Comparison of ENCODE assay signal across 12 cellular contexts in genomic region chr11:70078796-70079616, GRCh38. TPM values are rescaled to one million over a fixed set of nuclear protein-coding genes. Genes with fewer than 3 reads are reported as not detected.
DNase-seq lines count a peak whose midpoint lies in the region; ATAC-seq and TF ChIP-seq lines count a peak whose summit lies in the region.
"Had no signal": no experiment of that assay in that cellular context is flagged by ENCODE, and none has a peak within 500 bp of the region (broad histone marks: within the 10 kb centered on the region; RNA-seq: fewer than 3 reads in every experiment).

No MANE protein-coding gene starts in this region.

- no peak overlapping the region for H3K9ac ChIP-seq in SK-N-SH
- H3K9ac ChIP-seq in endodermal cell (ENCODE audit: extremely low read depth, low read length, poor library complexity, severe bottlenecking): no peak overlapping the region
- peak overlapping the region; percentile 64 for H3K9ac ChIP-seq in mucosa of stomach (ENCODE audit: low read length)

- H3K9me2 ChIP-seq in SK-N-SH: no peaks in the 10 kb centered on the region

- POLR2A ChIA-PET in SK-N-SH (lab: Yijun Ruan, JAX): no interaction called here

- H3K4me1 ChIP-seq in SK-N-SH (ENCODE audit: control insufficient read depth in 1 of 2, insufficient read depth in 2 of 2, low read depth in 1 of 2, low read length in 1 of 2) (no peaks in the 10 kb centered on the region; a peak in 1 of 4 replicates), endodermal cell (ENCODE audit: control insufficient read depth, insufficient read depth, low read length) (no peaks in the 10 kb centered on the region), mucosa of stomach (ENCODE audit: control insufficient read depth, insufficient read depth, low read length) (peaks cover 47% of the 10 kb centered on the region), upper lobe of right lung (no peaks in the 10 kb centered on the region)
- H3K4me1 ChIP-seq: adrenal gland had no signal

- H3K27me3 ChIP-seq in SK-N-SH (ENCODE audit: insufficient read depth) (peaks cover 8% of the 10 kb centered on the region; the same call in 1 of the 2 replicates), endodermal cell (ENCODE audit: control insufficient read depth, insufficient read depth, low read length, poor library complexity, severe bottlenecking) (peaks cover 82% of the 10 kb centered on the region), mucosa of stomach (ENCODE audit: control insufficient read depth, insufficient read depth, low read length) (peaks cover 9% of the 10 kb centered on the region), upper lobe of right lung (peaks cover 13% of the 10 kb centered on the region)

- H3K36me3 ChIP-seq in SK-N-SH (replicated peaks in 1 of 2; ENCODE audit: control insufficient read depth in 1 of 2, insufficient read depth in 2 of 2, low read length in 1 of 2) (no peaks in the 10 kb centered on the region), endodermal cell (ENCODE audit: control insufficient read depth, insufficient read depth, low read length) (no peaks in the 10 kb centered on the region), mucosa of stomach (ENCODE audit: control insufficient read depth, insufficient read depth, low read length) (no peaks in the 10 kb centered on the region), upper lobe of right lung (no peaks in the 10 kb centered on the region)
- H3K36me3 ChIP-seq: adrenal gland had no signal

- H3F3A ChIP-seq in SK-N-SH (replicated peaks; ENCODE audit: insufficient read depth): no peaks in the 10 kb centered on the region

- DNase-seq in SK-N-SH (peak; percentile 59), endodermal cell (no peak), upper lobe of right lung (no peak), retina (no peak), HuH-7 (ENCODE audit: low spot score) (no peak)
- DNase-seq in activated T-cell treated with anti-CD3 and anti-CD28 coated beads, Interleukin-2, amount 50 U/mL, for 72 hours: no peak
- DNase-seq: ACHN, adrenal gland, DND-41, Kasumi-1 had no signal

- no peaks in the 10 kb centered on the region for H4K20me1 ChIP-seq in SK-N-SH (ENCODE audit: insufficient read depth)

- H3K36me3 Mint-ChIP-seq in endodermal cell (ENCODE audit: low read depth): no peaks in the 10 kb centered on the region
- H3K36me3 Mint-ChIP-seq in activated T-cell treated with anti-CD3 and anti-CD28 coated beads, Interleukin-2, amount 50 U/mL, for 72 hours (ENCODE audit: insufficient read depth in 2 of 2): no peaks in the 10 kb centered on the region

- H3K9me3 ChIP-seq in SK-N-SH: no peaks in the 10 kb centered on the region
- H3K9me3 ChIP-seq in endodermal cell (ENCODE audit: control insufficient read depth, low read length): no peaks in the 10 kb centered on the region
- H3K9me3 ChIP-seq in mucosa of stomach (ENCODE audit: control insufficient read depth, low read length): no peaks in the 10 kb centered on the region
- no peaks in the 10 kb centered on the region for H3K9me3 ChIP-seq in upper lobe of right lung
- H3K9me3 ChIP-seq: adrenal gland had no signal

- ATAC-seq in SK-N-SH treated with all-trans-retinoic acid at 6 μM for 48 hours (no peak), upper lobe of right lung (no peak)
- ATAC-seq in activated T-cell treated with anti-CD3 and anti-CD28 coated beads, Interleukin-2, amount 50 U/mL, for 72 hours (replicated peaks in 1 of 2): no peak

- no peak for TF ChIP-seq RAD21 in SK-N-SH (IDR thresholded peaks at IDR 0.05; ENCODE audit: low read length)

- H3K4me1 Mint-ChIP-seq in endodermal cell: peaks cover 3% of the 10 kb centered on the region
- peaks cover 4% of the 10 kb centered on the region for H3K4me1 Mint-ChIP-seq in activated T-cell treated with anti-CD3 and anti-CD28 coated beads, Interleukin-2, amount 50 U/mL, for 72 hours (ENCODE audit: low read depth)

- no peak for TF ChIP-seq EP300 in SK-N-SH (IDR thresholded peaks at IDR 0.05; ENCODE audit: borderline replicate concordance in 1 of 2, low read depth in 1 of 2, low read length in 1 of 2)

- H3K79me2 ChIP-seq in SK-N-SH (ENCODE audit: insufficient read depth): no peaks in the 10 kb centered on the region

- H3K27ac Mint-ChIP-seq in endodermal cell: no peak overlapping the region
- no peak overlapping the region for H3K27ac Mint-ChIP-seq in activated T-cell treated with anti-CD3 and anti-CD28 coated beads, Interleukin-2, amount 50 U/mL, for 72 hours

- 48% methylated on average over 5 of the region's 47 CpGs for WGBS in SK-N-SH (ENCODE audit: low lambda C conversion rate)
- WGBS in endodermal cell (ENCODE audit: insufficient coverage in 1 of 2, insufficient read length in 1 of 2), 2 experiments: 32% methylated on average over 17 to 47 of the region's 47 CpGs

- H3K27ac ChIP-seq in SK-N-SH (ENCODE audit: low read depth in 2 of 2, low read length in 1 of 2): no peak overlapping the region
- H3K27ac ChIP-seq in endodermal cell (ENCODE audit: low read depth, low read length): no peak overlapping the region
- H3K27ac ChIP-seq in upper lobe of right lung: no peak overlapping the region

- H3K9me3 Mint-ChIP-seq in endodermal cell: no peaks in the 10 kb centered on the region
- no peaks in the 10 kb centered on the region for H3K9me3 Mint-ChIP-seq in activated T-cell treated with anti-CD3 and anti-CD28 coated beads, Interleukin-2, amount 50 U/mL, for 72 hours

- peak overlapping the region; percentile 35 for H3K4me3 Mint-ChIP-seq in endodermal cell
- H3K4me3 Mint-ChIP-seq in activated T-cell treated with anti-CD3 and anti-CD28 coated beads, Interleukin-2, amount 50 U/mL, for 72 hours: no peak overlapping the region

- no peak overlapping the region for H2AFZ ChIP-seq in SK-N-SH (ENCODE audit: low read depth)

- H3K4me2 ChIP-seq in SK-N-SH: no peak overlapping the region

- no peak for TF ChIP-seq CTCF in SK-N-SH (IDR thresholded peaks at IDR 0.05)
- no peak for TF ChIP-seq CTCF in endodermal cell (conservative IDR thresholded peaks at IDR 0.05)
- TF ChIP-seq CTCF in upper lobe of right lung (IDR thresholded peaks at IDR 0.05): no peak

- peaks cover 73% of the 10 kb centered on the region for H3K27me3 Mint-ChIP-seq in endodermal cell (ENCODE audit: insufficient read depth)
- peaks cover 37% of the 10 kb centered on the region for H3K27me3 Mint-ChIP-seq in activated T-cell treated with anti-CD3 and anti-CD28 coated beads, Interleukin-2, amount 50 U/mL, for 72 hours (ENCODE audit: low read depth)

- intact Hi-C loops in upper lobe of right lung (cut with DNase I): no loop called here

- CTCF ChIA-PET in SK-N-SH (lab: Yijun Ruan, JAX): interaction anchor here (1.5 to 2.0 kb wide), 2 partner anchors 9 to 160 kb away, joined by 4 to 10 read pairs; no protein-coding TSS in a partner anchor

- H3K4me3 ChIP-seq in SK-N-SH (ENCODE audit: low read depth in 2 of 2, low read length in 1 of 2) (no peak overlapping the region; a peak in 1 of 4 replicates), endodermal cell (ENCODE audit: low read length) (no peak overlapping the region), mucosa of stomach (ENCODE audit: low read length) (peak overlapping the region; percentile 34), upper lobe of right lung (peak overlapping the region; percentile 19)

TF ChIP-seq in SK-N-SH, 30 proteins besides CTCF, POLR2A, EP300 and RAD21 (continues in another document):
- TF ChIP-seq MAX (IDR thresholded peaks at IDR 0.05; ENCODE audit: low read depth): no peak
- no peak for TF ChIP-seq GATA2 (CRISPR knock-in tag; IDR thresholded peaks at IDR 0.05)
- no peak for TF ChIP-seq JUND (IDR thresholded peaks at IDR 0.05)
- TF ChIP-seq EZH2phosphoT487 (IDR thresholded peaks at IDR 0.05; ENCODE audit: borderline replicate concordance, low read depth): no peak

TF ChIP-seq in SK-N-SH treated with all-trans-retinoic acid at 6 μM for 48 hours, 23 proteins besides CTCF, POLR2A, EP300 and RAD21 (continues in another document):
- TF ChIP-seq ZFP3 (CRISPR knock-in tag; IDR thresholded peaks at IDR 0.05) (no peak), POU6F1 (CRISPR knock-in tag; IDR thresholded peaks at IDR 0.05; ENCODE audit: borderline replicate concordance, low read depth) (no peak), BACH2 (CRISPR knock-in tag; IDR thresholded peaks at IDR 0.05; ENCODE audit: borderline replicate concordance) (no peak), ARNTL (CRISPR knock-in tag; IDR thresholded peaks at IDR 0.05; ENCODE audit: borderline replicate concordance, low read depth) (no peak)
- TF ChIP-seq, protein P1, sequence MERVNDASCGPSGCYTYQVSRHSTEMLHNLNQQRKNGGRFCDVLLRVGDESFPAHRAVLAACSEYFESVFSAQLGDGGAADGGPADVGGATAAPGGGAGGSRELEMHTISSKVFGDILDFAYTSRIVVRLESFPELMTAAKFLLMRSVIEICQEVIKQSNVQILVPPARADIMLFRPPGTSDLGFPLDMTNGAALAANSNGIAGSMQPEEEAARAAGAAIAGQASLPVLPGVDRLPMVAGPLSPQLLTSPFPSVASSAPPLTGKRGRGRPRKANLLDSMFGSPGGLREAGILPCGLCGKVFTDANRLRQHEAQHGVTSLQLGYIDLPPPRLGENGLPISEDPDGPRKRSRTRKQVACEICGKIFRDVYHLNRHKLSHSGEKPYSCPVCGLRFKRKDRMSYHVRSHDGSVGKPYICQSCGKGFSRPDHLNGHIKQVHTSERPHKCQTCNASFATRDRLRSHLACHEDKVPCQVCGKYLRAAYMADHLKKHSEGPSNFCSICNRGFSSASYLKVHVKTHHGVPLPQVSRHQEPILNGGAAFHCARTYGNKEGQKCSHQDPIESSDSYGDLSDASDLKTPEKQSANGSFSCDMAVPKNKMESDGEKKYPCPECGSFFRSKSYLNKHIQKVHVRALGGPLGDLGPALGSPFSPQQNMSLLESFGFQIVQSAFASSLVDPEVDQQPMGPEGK (CRISPR knock-in tag; IDR thresholded peaks at IDR 0.05; ENCODE audit: borderline replicate concordance): no peak

RNA-seq across cellular contexts. Expression of gene ANO1, which starts 0.9 kb away (rescaled TPM):
- polyA plus RNA-seq in SK-N-SH (2012; rRNA removed): not detected in 2 replicates
- polyA plus RNA-seq in SK-N-SH (2012; cell fraction: cytosol; rRNA removed): not detected in 2 replicates
- polyA plus RNA-seq in SK-N-SH (2012; cell fraction: nucleus; rRNA removed): not detected in 2 replicates
- total RNA-seq in endodermal cell (1 to 10 TPM; 3.0 to 7.7 TPM), upper lobe of right lung (16.8 TPM)
- 1.1 TPM for polyA plus RNA-seq in endodermal cell (2013, experiment 1 of 2)
- 0.62 TPM for polyA plus RNA-seq in endodermal cell (2013, experiment 2 of 2)
- total RNA-seq in activated T-cell treated with anti-CD3 and anti-CD28 coated beads, Interleukin-2, amount 50 U/mL, for 72 hours: not detected

Comparison
In these comparisons a context has a peak if more than half of its experiments do, and no peak if none do; other contexts are left out.
1. H3K4me3 ChIP-seq: peak in mucosa of stomach (single experiment) and upper lobe of right lung (single experiment); none in SK-N-SH (0 of 2) and endodermal cell (single experiment).